Comparison of ENCODE assay signal across 1 cellular context in genomic region chrX:50779694-50780093, GRCh38.
TF ChIP-seq lines count a peak whose summit lies in the region.

No MANE protein-coding gene starts in this region.

TF ChIP-seq in WTC11, 78 proteins besides CTCF, POLR2A, EP300 and RAD21 (continued from another document):
- TF ChIP-seq ZNF281 (CRISPR knock-in tag; IDR thresholded peaks at IDR 0.05): no peak
